Comparison of ENCODE assay signal across 1 cellular context in the genomic region with DNA sequence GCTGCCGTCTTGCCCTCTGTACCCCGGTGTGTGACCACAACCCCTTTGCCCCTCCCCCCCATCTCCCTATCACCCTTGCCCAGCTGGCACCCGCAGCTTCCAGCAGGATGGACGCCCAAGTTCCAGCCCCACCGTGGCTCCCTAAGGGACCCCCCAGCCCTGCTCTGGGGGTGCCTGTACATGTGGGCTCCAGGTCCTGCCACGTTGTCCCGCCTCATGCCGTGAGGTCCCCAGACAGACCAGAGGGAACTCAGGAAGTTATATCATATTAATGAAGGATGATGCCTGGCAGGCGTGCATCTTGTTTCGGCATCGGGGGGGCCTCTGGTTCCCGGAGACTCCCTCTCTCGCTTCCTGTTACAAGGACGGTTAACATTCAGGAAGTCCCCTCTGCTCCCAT.
TF ChIP-seq lines count a peak whose summit lies in the region.

No MANE protein-coding gene starts in this region.

TF ChIP-seq in IMR-90, 13 proteins besides CTCF, POLR2A, EP300 and RAD21 (continued from another document):
- TF ChIP-seq, protein P1, sequence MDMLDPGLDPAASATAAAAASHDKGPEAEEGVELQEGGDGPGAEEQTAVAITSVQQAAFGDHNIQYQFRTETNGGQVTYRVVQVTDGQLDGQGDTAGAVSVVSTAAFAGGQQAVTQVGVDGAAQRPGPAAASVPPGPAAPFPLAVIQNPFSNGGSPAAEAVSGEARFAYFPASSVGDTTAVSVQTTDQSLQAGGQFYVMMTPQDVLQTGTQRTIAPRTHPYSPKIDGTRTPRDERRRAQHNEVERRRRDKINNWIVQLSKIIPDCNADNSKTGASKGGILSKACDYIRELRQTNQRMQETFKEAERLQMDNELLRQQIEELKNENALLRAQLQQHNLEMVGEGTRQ (IDR thresholded peaks at IDR 0.05; ENCODE audit: low read depth, low read length), result no peak
- TF ChIP-seq BHLHE40 (IDR thresholded peaks at IDR 0.05; ENCODE audit: low read depth, low read length) (no peak), RCOR1 (IDR thresholded peaks at IDR 0.05; ENCODE audit: insufficient replicate concordance, low read length) (no peak)
